ENCODE assay signal across 9 cellular contexts in genomic region chr4:116055857-116056827, GRCh38.
DNase-seq lines count a peak whose midpoint lies in the region; ATAC-seq and TF ChIP-seq lines count a peak whose summit lies in the region.
"Had no signal": no experiment of that assay in that cellular context is flagged by ENCODE, and none has a peak within 500 bp of the region (broad histone marks: within the 10 kb centered on the region; RNA-seq: fewer than 3 reads in every experiment).

No MANE protein-coding gene starts in this region.

- H3K9me3 ChIP-seq in suprapubic skin = no peaks in the 10 kb centered on the region

- DNase-seq in NCI-H82 (lab: John Stamatoyannopoulos, UW) (peak; percentile 7), NCI-H82 treated with DMSO at 0.1 percent for 48 hours (lab: John Stamatoyannopoulos, UW; ENCODE audit: unreplicated experiment) (no peak), NCI-H446 (lab: John Stamatoyannopoulos, UW) (peak; percentile 52 to 64), dorsolateral prefrontal cortex (no peak), pons (ENCODE audit: low spot score) (peak; percentile 2), suprapubic skin (ENCODE audit: low spot score in 2 of 2) (no peak), HPDE6-E6E7 (ENCODE audit: extremely low spot score) (no peak)
- DNase-seq: NCI-H1417 treated with DMSO at 0.1 percent for 48 hours had no signal

- no peak for TF ChIP-seq EP300 in suprapubic skin (IDR thresholded peaks at IDR 0.05)

- no peak for TF ChIP-seq POLR2A in suprapubic skin (IDR thresholded peaks at IDR 0.05)

- no peak for ATAC-seq in HG02610 (IDR thresholded peaks at IDR 0.05; ENCODE audit: unreplicated experiment)

- 56% methylated on average over 3 of the region's 3 CpGs for WGBS in suprapubic skin

- intact Hi-C loops in dorsolateral prefrontal cortex (cut with DNase I) = no loop called here

- H3K27me3 ChIP-seq in dorsolateral prefrontal cortex (peaks cover 0 to 4% (median 0%) of the 10 kb centered on the region in 45 donors), suprapubic skin (no peaks in the 10 kb centered on the region)

- peak in 47 of 56 donors; percentile 8 to 57 (median 34) for TF ChIP-seq CTCF in dorsolateral prefrontal cortex (IDR thresholded peaks at IDR 0.05 in 54 of 56, conservative IDR thresholded peaks at IDR 0.05 in 2 of 56; ENCODE audit: low read depth in 1 of 56, partially characterized antibody in 56 of 56)
- TF ChIP-seq CTCF in suprapubic skin (IDR thresholded peaks at IDR 0.05) = no peak

- H3K4me3 ChIP-seq in dorsolateral prefrontal cortex (no peak overlapping the region), suprapubic skin (no peak overlapping the region)

- no peaks in the 10 kb centered on the region for H3K4me1 ChIP-seq in suprapubic skin

- no peaks in the 10 kb centered on the region for H3K36me3 ChIP-seq in suprapubic skin

- H3K27ac ChIP-seq in dorsolateral prefrontal cortex = no peak overlapping the region
- H3K27ac ChIP-seq in suprapubic skin = no peak overlapping the region

Comparison
In these comparisons a context has a peak if more than half of its experiments do, and no peak if none do; other contexts are left out.
1. DNase-seq: peak in NCI-H82 (single experiment), NCI-H446 (2 of 2) and pons (single experiment); none in NCI-H82 treated with DMSO at 0.1 percent for 48 hours (single experiment), dorsolateral prefrontal cortex (0 of 10), suprapubic skin (0 of 2) and HPDE6-E6E7 (single experiment).
2. CTCF ChIP-seq: peak in dorsolateral prefrontal cortex (47 of 56); none in suprapubic skin (0 of 2).